1 cellular context compared by ENCODE assay signal in genomic region chr12:112978163-112979081, GRCh38.
TF ChIP-seq lines count a peak whose summit lies in the region.

Gene OAS2, plus strand, starts transcription at chr12:112978519. Its CDS starts 90 bp downstream, at chr12:112978609.

TF ChIP-seq in GM12878, 131 proteins besides CTCF, POLR2A, EP300 and RAD21 (continued from another document and continues in another):
- no peak for TF ChIP-seq E4F1 (IDR thresholded peaks at IDR 0.05; ENCODE audit: borderline replicate concordance, partially characterized antibody)
- no peak; the same call in none of the 2 replicates for TF ChIP-seq HDGF (IDR thresholded peaks at IDR 0.05)
- no peak for TF ChIP-seq NR2C2 (IDR thresholded peaks at IDR 0.05; ENCODE audit: borderline replicate concordance, control insufficient read depth, insufficient read length, low read depth)
- no peak for TF ChIP-seq KDM1A (IDR thresholded peaks at IDR 0.05; ENCODE audit: borderline replicate concordance)
- TF ChIP-seq DPF2 (IDR thresholded peaks at IDR 0.05) = peak; percentile 16; the same call in 1 of the 2 replicates
- no peak for TF ChIP-seq CEBPB (IDR thresholded peaks at IDR 0.05; ENCODE audit: borderline replicate concordance in 1 of 2, low read depth in 2 of 2, low read length in 2 of 2)
- no peak for TF ChIP-seq BMI1 (IDR thresholded peaks at IDR 0.05; ENCODE audit: borderline replicate concordance)
- TF ChIP-seq BCL3 (IDR thresholded peaks at IDR 0.05; ENCODE audit: borderline replicate concordance, insufficient read depth, low read depth, low read length, poor library complexity, severe bottlenecking) = no peak
- no peak for TF ChIP-seq TCF7 (IDR thresholded peaks at IDR 0.05; ENCODE audit: borderline replicate concordance)
- TF ChIP-seq SKIL (IDR thresholded peaks at IDR 0.05; ENCODE audit: low read depth, poor library complexity, severe bottlenecking) = no peak
- TF ChIP-seq PBX3 (IDR thresholded peaks at IDR 0.05; ENCODE audit: insufficient replicate concordance, low read depth, low read length) = peak; percentile 3
- peak; percentile 63 for TF ChIP-seq MLLT1 (IDR thresholded peaks at IDR 0.05)
- no peak for TF ChIP-seq CHD4 (IDR thresholded peaks at IDR 0.05)
- TF ChIP-seq POLR2AphosphoS5 (IDR thresholded peaks at IDR 0.05; ENCODE audit: low read length) = peak; percentile 90
- TF ChIP-seq ASH2L (IDR thresholded peaks at IDR 0.05; ENCODE audit: borderline replicate concordance, low read depth) = no peak
- TF ChIP-seq NBN (IDR thresholded peaks at IDR 0.05) = peak; percentile 88
- no peak for TF ChIP-seq USF2 (IDR thresholded peaks at IDR 0.05; ENCODE audit: borderline replicate concordance, low read depth, low read length)
- no peak for TF ChIP-seq HSF1 (IDR thresholded peaks at IDR 0.05; ENCODE audit: low read depth, low read length)
- TF ChIP-seq RFX5 (IDR thresholded peaks at IDR 0.05; ENCODE audit: low read depth, low read length) = no peak
- TF ChIP-seq NR2F1 (conservative IDR thresholded peaks at IDR 0.05) = no peak
- TF ChIP-seq IKZF2 (IDR thresholded peaks at IDR 0.05) = peak; percentile 66 to 69
- no peak for TF ChIP-seq TBL1XR1 (IDR thresholded peaks at IDR 0.05; ENCODE audit: low read depth, low read length)
- no peak for TF ChIP-seq HDAC6 (IDR thresholded peaks at IDR 0.05; ENCODE audit: unreplicated experiment)
- TF ChIP-seq RELA (IDR thresholded peaks at IDR 0.05; ENCODE audit: borderline replicate concordance, partially characterized antibody) = no peak
- peak; percentile 20 for TF ChIP-seq KLF5 (IDR thresholded peaks at IDR 0.05; ENCODE audit: partially characterized antibody)
- no peak for TF ChIP-seq MYC (IDR thresholded peaks at IDR 0.05; ENCODE audit: insufficient read depth, insufficient read length, insufficient replicate concordance, low read length, severe bottlenecking)
- peak; percentile 50 for TF ChIP-seq RUNX3 (IDR thresholded peaks at IDR 0.05; ENCODE audit: low read length)
- TF ChIP-seq EZH2 (IDR thresholded peaks at IDR 0.05; ENCODE audit: borderline replicate concordance, control insufficient read depth, low read depth, low read length) = no peak
- TF ChIP-seq STAT1 (conservative IDR thresholded peaks at IDR 0.05) = peak; percentile 98
- TF ChIP-seq ZBTB40 (IDR thresholded peaks at IDR 0.05; ENCODE audit: borderline replicate concordance) = no peak
- no peak for TF ChIP-seq CUX1 (IDR thresholded peaks at IDR 0.05; ENCODE audit: insufficient replicate concordance, low read depth, low read length)
- TF ChIP-seq ZBTB33 (IDR thresholded peaks at IDR 0.05) = 0 out of 2 replicates have a peak, but pooled peaks have one; percentile 16
- TF ChIP-seq ZBED1 (IDR thresholded peaks at IDR 0.05; ENCODE audit: borderline replicate concordance) = no peak; the same call in 1 of the 2 replicates
